6 cellular contexts compared by ENCODE assay signal in genomic region chr7:135035252-135035651, GRCh38.
"Had no signal": no experiment of that assay in that cellular context is flagged by ENCODE, and none has a peak within 500 bp of the region (broad histone marks: within the 10 kb centered on the region; RNA-seq: fewer than 3 reads in every experiment).

No MANE protein-coding gene starts in this region.

- DNase-seq: IMR-90, KBM-7 had no signal

- H3K4me3 ChIP-seq: K562 had no signal

- ATAC-seq: HepG2, K562 had no signal

- H3K27ac ChIP-seq: HL-60 had no signal

- FAIRE-seq: HepG2, HTR-8/SVneo, K562 had no signal
